Comparison of ENCODE assay signal across 3 cellular contexts in genomic region chr7:41470081-41470480, GRCh38.
TF ChIP-seq lines count a peak whose summit lies in the region.

No MANE protein-coding gene starts in this region.

TF ChIP-seq in GM23338, 12 proteins besides CTCF, POLR2A, EP300 and RAD21 (continues in another document):
- no peak for TF ChIP-seq NANOG (IDR thresholded peaks at IDR 0.05; ENCODE audit: borderline replicate concordance)
- no peak for TF ChIP-seq JUNB (IDR thresholded peaks at IDR 0.05; ENCODE audit: unreplicated experiment)
- no peak for TF ChIP-seq STAT1 (IDR thresholded peaks at IDR 0.05; ENCODE audit: unreplicated experiment)
- no peak for TF ChIP-seq REST (IDR thresholded peaks at IDR 0.05; ENCODE audit: unreplicated experiment)
- TF ChIP-seq ETS1 (IDR thresholded peaks at IDR 0.05): no peak
- no peak for TF ChIP-seq ZNF114 (CRISPR knock-in tag; IDR thresholded peaks at IDR 0.05)
- no peak for TF ChIP-seq ZNF331 (CRISPR knock-in tag; IDR thresholded peaks at IDR 0.05; ENCODE audit: low read depth)
- TF ChIP-seq CREB1 (CRISPR knock-in tag; IDR thresholded peaks at IDR 0.05; ENCODE audit: low read depth): no peak
- TF ChIP-seq EZH2phosphoT487 (IDR thresholded peaks at IDR 0.05; ENCODE audit: unreplicated experiment): no peak

TF ChIP-seq in IMR-90, 13 proteins besides CTCF, POLR2A, EP300 and RAD21:
- TF ChIP-seq NFE2L2 (IDR thresholded peaks at IDR 0.05; ENCODE audit: low read depth, low read length): no peak
- no peak for TF ChIP-seq MAFK (IDR thresholded peaks at IDR 0.05; ENCODE audit: low read depth, low read length)
- TF ChIP-seq USF2 (IDR thresholded peaks at IDR 0.05; ENCODE audit: low read depth, low read length): no peak
- TF ChIP-seq CHD1 (IDR thresholded peaks at IDR 0.05; ENCODE audit: low read depth, low read length): no peak
- no peak for TF ChIP-seq MXI1 (IDR thresholded peaks at IDR 0.05; ENCODE audit: borderline replicate concordance, low read depth, low read length)
- no peak for TF ChIP-seq SMC3 (IDR thresholded peaks at IDR 0.05; ENCODE audit: low read depth, low read length)
- TF ChIP-seq RFX5 (IDR thresholded peaks at IDR 0.05; ENCODE audit: low read depth, low read length): no peak
- no peak for TF ChIP-seq MAZ (IDR thresholded peaks at IDR 0.05; ENCODE audit: borderline replicate concordance, low read depth, low read length)
- no peak for TF ChIP-seq CEBPB (IDR thresholded peaks at IDR 0.05; ENCODE audit: low read depth, low read length)
- no peak for TF ChIP-seq FOS (IDR thresholded peaks at IDR 0.05; ENCODE audit: low read depth, low read length)
- TF ChIP-seq RCOR1 (IDR thresholded peaks at IDR 0.05; ENCODE audit: insufficient replicate concordance, low read length): no peak
- TF ChIP-seq ELK1 (IDR thresholded peaks at IDR 0.05; ENCODE audit: borderline replicate concordance, low read depth, low read length): no peak
- no peak for TF ChIP-seq BHLHE40 (IDR thresholded peaks at IDR 0.05; ENCODE audit: low read depth, low read length)

TF ChIP-seq in GM12878, 131 proteins besides CTCF, POLR2A, EP300 and RAD21:
- TF ChIP-seq SMC3 (IDR thresholded peaks at IDR 0.05; ENCODE audit: borderline replicate concordance, low read length) (no peak), TARDBP (IDR thresholded peaks at IDR 0.05; ENCODE audit: borderline replicate concordance) (no peak), SUPT20H (IDR thresholded peaks at IDR 0.05; ENCODE audit: borderline replicate concordance, control insufficient read depth, low read depth, low read length) (no peak), BMI1 (IDR thresholded peaks at IDR 0.05; ENCODE audit: borderline replicate concordance) (no peak), SMARCA5 (IDR thresholded peaks at IDR 0.05) (no peak), ZBED1 (IDR thresholded peaks at IDR 0.05; ENCODE audit: borderline replicate concordance) (no peak), USF2 (IDR thresholded peaks at IDR 0.05; ENCODE audit: borderline replicate concordance, low read depth, low read length) (no peak), SMAD1 (IDR thresholded peaks at IDR 0.05; ENCODE audit: low read depth, partially characterized antibody) (no peak), PAX5 (IDR thresholded peaks at IDR 0.05; ENCODE audit: borderline replicate concordance, low read depth, low read length) (no peak), YBX1 (IDR thresholded peaks at IDR 0.05) (no peak), PBX3 (IDR thresholded peaks at IDR 0.05; ENCODE audit: insufficient replicate concordance, low read depth, low read length) (no peak), ZNF622 (IDR thresholded peaks at IDR 0.05) (no peak), KLF5 (IDR thresholded peaks at IDR 0.05; ENCODE audit: partially characterized antibody) (no peak), ZNF687 (IDR thresholded peaks at IDR 0.05) (no peak), NR2C1 (IDR thresholded peaks at IDR 0.05) (no peak), NR2C2 (IDR thresholded peaks at IDR 0.05; ENCODE audit: borderline replicate concordance, control insufficient read depth, insufficient read length, low read depth) (no peak), STAT3 (IDR thresholded peaks at IDR 0.05; ENCODE audit: low read depth, low read length) (no peak), ELK1 (IDR thresholded peaks at IDR 0.05; ENCODE audit: low read depth, low read length) (no peak), RAD51 (IDR thresholded peaks at IDR 0.05) (no peak), EGR1 (IDR thresholded peaks at IDR 0.05; ENCODE audit: borderline replicate concordance in 1 of 2, low read depth in 2 of 2, low read length in 2 of 2) (no peak)
